ENCODE assay signal across 24 cellular contexts in genomic region chr16:16131204-16131603, GRCh38.
"Had no signal": no experiment of that assay in that cellular context is flagged by ENCODE, and none has a peak within 500 bp of the region (broad histone marks: within the 10 kb centered on the region; RNA-seq: fewer than 3 reads in every experiment).

No MANE protein-coding gene starts in this region.

- H3K27ac ChIP-seq: PC-9 had no signal

- H3K9me3 ChIP-seq: MG63 had no signal

- ATAC-seq: activated CD8-positive, alpha-beta memory T cell treated with anti-CD3 and anti-CD28 coated beads, Interleukin-2, amount 10 ng/mL, durations not matched to agents 7 days and 5 days; activated T-helper 17 cell treated with anti-CD3 and anti-CD28 coated beads, Interleukin-2, amount 50 U/mL, for 72 hours; T-helper 17 cell had no signal

- H3K27ac Mint-ChIP-seq: activated B cell treated with CpG ODN at 0.5 μM for 24 hours; activated CD4-positive, alpha-beta T cell treated with anti-CD3 and anti-CD28 coated beads, Interleukin-2, amount 10 ng/mL, durations not matched to agents 24 days and 14 days; activated CD8-positive, alpha-beta memory T cell treated with anti-CD3 and anti-CD28 coated beads, Interleukin-2, amount 10 ng/mL, durations not matched to agents 7 days and 5 days; activated naive CD4-positive, alpha-beta T cell treated with anti-CD3 and anti-CD28 coated beads for 36 hours; activated naive CD8-positive, alpha-beta T cell; activated T-cell treated with anti-CD3 and anti-CD28 coated beads, Interleukin-2, amount 50 U/mL, for 24 hours; activated T-helper 17 cell treated with anti-CD3 and anti-CD28 coated beads, Interleukin-2, amount 50 U/mL, for 72 hours; brain had no signal

- H3K27me3 Mint-ChIP-seq: activated B cell treated with CpG ODN at 0.5 μM for 24 hours; activated CD4-positive, alpha-beta T cell treated with anti-CD3 and anti-CD28 coated beads, Interleukin-2, amount 10 ng/mL, durations not matched to agents 24 days and 14 days; activated CD8-positive, alpha-beta memory T cell treated with anti-CD3 and anti-CD28 coated beads, Interleukin-2, amount 10 ng/mL, durations not matched to agents 7 days and 5 days; activated naive CD8-positive, alpha-beta T cell; activated T-cell treated with anti-CD3 and anti-CD28 coated beads, Interleukin-2, amount 50 U/mL, for 24 hours; activated T-helper 17 cell treated with anti-CD3 and anti-CD28 coated beads, Interleukin-2, amount 50 U/mL, for 72 hours; brain; T-helper 17 cell had no signal

- DNase-seq: activated B cell treated with CpG ODN at 0.5 μM for 24 hours; activated CD4-positive, alpha-beta T cell treated with anti-CD3 and anti-CD28 coated beads for 1 hour; activated CD4-positive, alpha-beta T cell treated with anti-CD3 and anti-CD28 coated beads, Interleukin-2, amount 10 ng/mL, durations not matched to agents 24 days and 14 days; activated CD4-positive, alpha-beta T cell treated with anti-CD3 and anti-CD28 coated beads, Interleukin-2, amount 50 U/mL, for 48 hours; activated CD8-positive, alpha-beta memory T cell treated with anti-CD3 and anti-CD28 coated beads, Interleukin-2, amount 10 ng/mL, durations not matched to agents 7 days and 5 days; activated gamma-delta T cell; activated naive CD4-positive, alpha-beta T cell treated with anti-CD3 and anti-CD28 coated beads for 36 hours; activated T-cell treated with anti-CD3 and anti-CD28 coated beads, Interleukin-2, amount 50 U/mL, for 24 hours; amygdala; MG63; MV-4-11; NCI-H1105; NCI-H1436; NCI-H1694 treated with DMSO at 0.1 percent for 48 hours; NCI-H2081; NCI-H446; NCI-H524; PC-9; SIG-M5; T-helper 17 cell; T-helper 9 cell had no signal

- H3K9me3 Mint-ChIP-seq: activated B cell treated with CpG ODN at 0.5 μM for 24 hours; activated CD4-positive, alpha-beta T cell treated with anti-CD3 and anti-CD28 coated beads, Interleukin-2, amount 10 ng/mL, durations not matched to agents 24 days and 14 days; activated naive CD4-positive, alpha-beta T cell treated with anti-CD3 and anti-CD28 coated beads for 36 hours; activated T-cell treated with anti-CD3 and anti-CD28 coated beads, Interleukin-2, amount 50 U/mL, for 24 hours; activated T-helper 17 cell treated with anti-CD3 and anti-CD28 coated beads, Interleukin-2, amount 50 U/mL, for 72 hours; brain had no signal

- H3K4me3 Mint-ChIP-seq: activated B cell treated with CpG ODN at 0.5 μM for 24 hours; activated CD4-positive, alpha-beta T cell treated with anti-CD3 and anti-CD28 coated beads, Interleukin-2, amount 10 ng/mL, durations not matched to agents 24 days and 14 days; activated CD8-positive, alpha-beta memory T cell treated with anti-CD3 and anti-CD28 coated beads, Interleukin-2, amount 10 ng/mL, durations not matched to agents 7 days and 5 days; activated naive CD4-positive, alpha-beta T cell treated with anti-CD3 and anti-CD28 coated beads for 36 hours; activated naive CD8-positive, alpha-beta T cell; activated T-cell treated with anti-CD3 and anti-CD28 coated beads, Interleukin-2, amount 50 U/mL, for 24 hours; activated T-helper 17 cell treated with anti-CD3 and anti-CD28 coated beads, Interleukin-2, amount 50 U/mL, for 72 hours; brain; T-helper 17 cell had no signal

- H3K4me1 Mint-ChIP-seq: activated CD8-positive, alpha-beta memory T cell treated with anti-CD3 and anti-CD28 coated beads, Interleukin-2, amount 10 ng/mL, durations not matched to agents 7 days and 5 days; activated T-helper 17 cell treated with anti-CD3 and anti-CD28 coated beads, Interleukin-2, amount 50 U/mL, for 72 hours; brain; T-helper 17 cell had no signal

- H3K27me3 ChIP-seq: MG63 had no signal

- H3K4me3 ChIP-seq: MG63, PC-9 had no signal
